ENCODE assay signal across 8 cellular contexts in the genomic region with DNA sequence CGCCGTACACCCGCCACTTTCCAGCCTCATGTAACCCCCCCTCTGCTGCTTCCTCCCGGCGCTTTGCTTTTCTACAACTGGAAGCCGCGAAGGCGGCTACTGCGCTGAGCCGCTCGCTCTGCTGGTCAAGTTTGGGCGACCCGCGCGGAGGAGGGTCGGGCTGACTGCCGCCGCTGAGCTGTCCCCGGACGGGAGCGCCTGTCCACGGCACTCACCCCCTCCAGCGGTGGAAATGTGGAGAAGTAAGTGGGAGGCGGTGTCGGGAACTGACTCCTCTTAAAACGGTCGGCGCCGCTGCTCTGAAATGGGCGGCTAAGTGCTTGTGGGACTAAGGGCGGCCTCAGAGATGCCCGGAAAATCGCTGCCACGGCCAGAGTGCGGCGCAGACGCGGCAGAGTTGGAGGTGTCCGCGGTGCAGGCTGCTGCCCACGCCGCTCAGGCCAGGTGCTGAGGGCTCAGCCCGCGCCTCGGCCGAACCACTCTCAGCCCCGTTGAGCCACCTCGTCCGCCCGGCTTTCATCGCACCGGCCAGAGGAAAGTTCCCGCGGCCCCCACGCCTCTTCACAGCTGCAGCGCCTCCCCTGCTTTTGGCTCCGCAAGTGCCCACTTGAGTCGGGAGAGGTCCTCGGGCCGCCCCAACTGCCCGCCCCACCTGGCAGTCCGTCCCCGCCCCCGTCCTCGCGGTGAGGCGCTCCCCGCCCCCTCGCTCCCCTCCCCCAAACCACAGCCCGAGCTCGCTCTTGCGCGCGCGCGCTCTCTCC. TPM values are rescaled to one million over a fixed set of nuclear protein-coding genes. Genes with fewer than 3 reads are reported as not detected.
DNase-seq lines count a peak whose midpoint lies in the region; ATAC-seq and TF ChIP-seq lines count a peak whose summit lies in the region.

No MANE protein-coding gene starts in this region.

- POLR2A ChIA-PET in SK-N-SH (lab: Yijun Ruan, JAX) = no interaction called here

- H3K9ac ChIP-seq in SK-N-SH (no peak overlapping the region), endodermal cell (ENCODE audit: extremely low read depth, low read length, poor library complexity, severe bottlenecking) (peak overlapping the region; percentile 32), mesenchymal stem cell (ENCODE audit: low read length) (peak overlapping the region; percentile 27)

- in situ Hi-C loops in Caki2 (cut with HindIII; ENCODE audit: low pct_unique_long_range_greater_than_20kb, low sequenced_read_pairs) = no loop called here

- H3K4me3 ChIP-seq in SK-N-SH (ENCODE audit: low read depth in 2 of 2, low read length in 1 of 2) (peak overlapping the region; percentile 46 to 60), endodermal cell (ENCODE audit: low read length) (peak overlapping the region; percentile 80), mesenchymal stem cell (ENCODE audit: insufficient read depth in 1 of 2, low read depth in 1 of 2, low read length in 2 of 2) (peak overlapping the region; percentile 71 to 76), tibial artery (peak overlapping the region; percentile 55 to 61)

- WGBS in SK-N-SH (ENCODE audit: low lambda C conversion rate) = 2% methylated on average over 31 of the region's 76 CpGs
- 0% methylated on average over 75 of the region's 76 CpGs; no CpG with 5 or more reads in 1 of the 2 experiments for WGBS in endodermal cell (ENCODE audit: insufficient coverage in 1 of 2, insufficient read length in 1 of 2), 2 experiments
- under 1% methylated on average over 54 of the region's 76 CpGs for WGBS in mesenchymal stem cell

- 0 out of 2 replicates have a peak, but pooled peaks have one; percentile 11 for TF ChIP-seq CTCF in SK-N-SH (IDR thresholded peaks at IDR 0.05)
- peak; percentile 14 for TF ChIP-seq CTCF in endodermal cell (conservative IDR thresholded peaks at IDR 0.05)
- peak in 1 of 2 experiments; percentile 9 for TF ChIP-seq CTCF in tibial artery (IDR thresholded peaks at IDR 0.05)

- no peak overlapping the region for H4K91ac ChIP-seq in mesenchymal stem cell (ENCODE audit: low read length)

- H3K27ac ChIP-seq in SK-N-SH (ENCODE audit: low read depth in 2 of 2, low read length in 1 of 2) (no peak overlapping the region), endodermal cell (ENCODE audit: low read depth, low read length) (no peak overlapping the region), mesenchymal stem cell (ENCODE audit: low read length, poor library complexity, severe bottlenecking) (no peak overlapping the region), tibial artery (peak overlapping the region; percentile 57 to 60)

- no peak overlapping the region for H2AK5ac ChIP-seq in mesenchymal stem cell (ENCODE audit: low read length, severe bottlenecking)

- no peaks in the 10 kb centered on the region for H3K9me2 ChIP-seq in SK-N-SH

- H2AFZ ChIP-seq in SK-N-SH (ENCODE audit: low read depth) (peak overlapping the region; percentile 83; the same call in 1 of the 2 replicates), mesenchymal stem cell (ENCODE audit: low read depth, low read length) (peak overlapping the region; percentile 55)

- peak overlapping the region in 1 of 2 experiments; percentile 1 for H3K18ac ChIP-seq in mesenchymal stem cell (ENCODE audit: low read depth in 1 of 2, low read length in 2 of 2)

- H4K8ac ChIP-seq in mesenchymal stem cell (ENCODE audit: low read length) = peak overlapping the region; percentile 61

- CTCF ChIA-PET in SK-N-SH (lab: Yijun Ruan, JAX) = interaction anchor here (0.7 kb wide), 1 partner anchor 1770 kb away, joined by 3 read pairs; no protein-coding TSS in a partner anchor

- no peaks in the 10 kb centered on the region for H3K36me3 Mint-ChIP-seq in endodermal cell (ENCODE audit: low read depth)

- no peak for TF ChIP-seq EP300 in SK-N-SH (IDR thresholded peaks at IDR 0.05; ENCODE audit: borderline replicate concordance in 1 of 2, low read depth in 1 of 2, low read length in 1 of 2)

- H3F3A ChIP-seq in SK-N-SH (replicated peaks; ENCODE audit: insufficient read depth) = peaks cover under 1% of the 10 kb centered on the region

- ATAC-seq in GM19351 (IDR thresholded peaks at IDR 0.05; ENCODE audit: unreplicated experiment) = peak; percentile 13
- peak; percentile 19 for ATAC-seq in HG03442 (IDR thresholded peaks at IDR 0.05; ENCODE audit: unreplicated experiment)

- intact Hi-C loops in tibial artery (cut with DNase I; ENCODE audit: low total_unique reads) = no loop called here

- H3K27me3 ChIP-seq in SK-N-SH (ENCODE audit: insufficient read depth) (peaks cover 18% of the 10 kb centered on the region), endodermal cell (ENCODE audit: control insufficient read depth, insufficient read depth, low read length, poor library complexity, severe bottlenecking) (peaks cover 51% of the 10 kb centered on the region), mesenchymal stem cell (ENCODE audit: control insufficient read depth in 1 of 2, insufficient read depth in 1 of 2, low read length in 2 of 2) (peaks cover 7 to 27% of the 10 kb centered on the region in 2 experiments), tibial artery (peaks cover 0 to 6% of the 10 kb centered on the region in 2 donors)

- H3K9me3 Mint-ChIP-seq in endodermal cell = no peaks in the 10 kb centered on the region

- no peak overlapping the region for H2BK5ac ChIP-seq in mesenchymal stem cell (ENCODE audit: low read depth, low read length, poor library complexity, severe bottlenecking)

- H3K27me3 Mint-ChIP-seq in endodermal cell (ENCODE audit: insufficient read depth) = peaks cover 42% of the 10 kb centered on the region

- no peaks in the 10 kb centered on the region for H3K79me2 ChIP-seq in SK-N-SH (ENCODE audit: insufficient read depth)

- H3K4me3 Mint-ChIP-seq in endodermal cell = peak overlapping the region; percentile 67

- no peaks in the 10 kb centered on the region for H3K79me1 ChIP-seq in mesenchymal stem cell (replicated peaks; ENCODE audit: low read length, poor library complexity, severe bottlenecking)

- H3K9me3 ChIP-seq in SK-N-SH (no peaks in the 10 kb centered on the region), endodermal cell (ENCODE audit: control insufficient read depth, low read length) (no peaks in the 10 kb centered on the region), mesenchymal stem cell (ENCODE audit: control insufficient read depth, low read length) (no peaks in the 10 kb centered on the region), tibial artery (no peaks in the 10 kb centered on the region)

- no peak overlapping the region for H3K27ac Mint-ChIP-seq in endodermal cell

- no peak overlapping the region for H3K14ac ChIP-seq in mesenchymal stem cell (ENCODE audit: low read length in 2 of 2)

- H3K36me3 ChIP-seq in SK-N-SH (replicated peaks in 1 of 2; ENCODE audit: control insufficient read depth in 1 of 2, insufficient read depth in 2 of 2, low read length in 1 of 2) = no peaks in the 10 kb centered on the region
- no peaks in the 10 kb centered on the region for H3K36me3 ChIP-seq in endodermal cell (ENCODE audit: control insufficient read depth, insufficient read depth, low read length)
- no peaks in the 10 kb centered on the region for H3K36me3 ChIP-seq in mesenchymal stem cell (ENCODE audit: control insufficient read depth in 1 of 2, insufficient read depth in 2 of 2, low read depth in 1 of 2, low read length in 2 of 2)
- H3K36me3 ChIP-seq in tibial artery = no peaks in the 10 kb centered on the region

- H2BK12ac ChIP-seq in mesenchymal stem cell (ENCODE audit: low read length in 2 of 2) = no peak overlapping the region

- H2BK15ac ChIP-seq in mesenchymal stem cell (ENCODE audit: low read depth, poor library complexity, severe bottlenecking) = no peak overlapping the region

- no peak overlapping the region for H3K4ac ChIP-seq in mesenchymal stem cell (ENCODE audit: low read depth in 1 of 2, low read length in 2 of 2)

- no peaks in the 10 kb centered on the region for H4K20me1 ChIP-seq in SK-N-SH (ENCODE audit: insufficient read depth)

- no peak for TF ChIP-seq RAD21 in SK-N-SH (IDR thresholded peaks at IDR 0.05; ENCODE audit: low read length)

- peak overlapping the region; percentile 85 for H3K4me2 ChIP-seq in SK-N-SH
- H3K4me2 ChIP-seq in mesenchymal stem cell (ENCODE audit: low read length, poor library complexity, severe bottlenecking) = peak overlapping the region; percentile 100

- H3K23ac ChIP-seq in mesenchymal stem cell (ENCODE audit: low read length in 2 of 2) = no peak overlapping the region

- no peak overlapping the region for H2BK120ac ChIP-seq in mesenchymal stem cell (ENCODE audit: low read depth, low read length)

- H3K4me1 ChIP-seq in SK-N-SH (ENCODE audit: control insufficient read depth in 1 of 2, insufficient read depth in 2 of 2, low read depth in 1 of 2, low read length in 1 of 2) = peaks cover 0 to 12% of the 10 kb centered on the region in 2 experiments; a peak in 1 of 4 replicates
- H3K4me1 ChIP-seq in endodermal cell (ENCODE audit: control insufficient read depth, insufficient read depth, low read length) = no peaks in the 10 kb centered on the region
- peaks cover 17% of the 10 kb centered on the region for H3K4me1 ChIP-seq in mesenchymal stem cell (ENCODE audit: control insufficient read depth, insufficient read depth, low read depth, low read length)
- H3K4me1 ChIP-seq in tibial artery = peaks cover 0 to 30% (median 17%) of the 10 kb centered on the region in 4 donors

- DNase-seq in Caki2 (ENCODE audit: low read depth) = peak; percentile 69
- DNase-seq in SK-N-SH = peak; percentile 67
- DNase-seq in endodermal cell = peak; percentile 85
- DNase-seq in mesenchymal stem cell = peak; percentile 54
- peak; percentile 32 to 72 for DNase-seq in tibial artery
- no peak for DNase-seq in NCI-H1436 treated with DMSO at 0.1 percent for 48 hours (lab: John Stamatoyannopoulos, UW)

- peaks cover 1% of the 10 kb centered on the region for H3K4me1 Mint-ChIP-seq in endodermal cell

TF ChIP-seq in SK-N-SH, 30 proteins besides CTCF, POLR2A, EP300 and RAD21 (continues in another document):
- TF ChIP-seq SMC3 (IDR thresholded peaks at IDR 0.05; ENCODE audit: low read depth, low read length) (no peak), TEAD4 (IDR thresholded peaks at IDR 0.05; ENCODE audit: borderline replicate concordance, insufficient read depth) (no peak), RFX5 (IDR thresholded peaks at IDR 0.05; ENCODE audit: low read length) (no peak), FOXJ3 (CRISPR knock-in tag; IDR thresholded peaks at IDR 0.05) (no peak), ELF1 (IDR thresholded peaks at IDR 0.05) (no peak), CHD2 (IDR thresholded peaks at IDR 0.05; ENCODE audit: low read length, partially characterized antibody) (no peak), GATA2 (CRISPR knock-in tag; IDR thresholded peaks at IDR 0.05) (no peak)

RNA-seq across cellular contexts. Expression of a gene that starts 0.4 kb away (rescaled TPM):
- total RNA-seq in Caki2 (2014; rRNA removed; shearing (Covaris generic); ENCODE audit: low replicate concordance) = 3.2 TPM in 1 of 2 replicates, not detected in the other
- not detected in 2 replicates for polyA plus RNA-seq in SK-N-SH (2012; rRNA removed)
- 0.04 TPM in 1 of 2 replicates, not detected in the other for polyA plus RNA-seq in SK-N-SH (2012; cell fraction: cytosol; rRNA removed)
- not detected in 2 replicates for polyA plus RNA-seq in SK-N-SH (2012; cell fraction: nucleus; rRNA removed)
- total RNA-seq in endodermal cell = 10 to 100 TPM in 1 of 2 donors, 1 to 10 TPM in 1; 4.6 to 12.2 TPM
- polyA plus RNA-seq in endodermal cell (2013, experiment 1 of 2) = 1.9 TPM
- polyA plus RNA-seq in endodermal cell (2013, experiment 2 of 2) = 2.2 TPM
- not detected for polyA plus RNA-seq in mesenchymal stem cell (2013, experiment 1 of 2)
- polyA plus RNA-seq in mesenchymal stem cell (2013, experiment 2 of 2) = not detected

Comparison
In these comparisons a context has a peak if more than half of its experiments do, and no peak if none do; other contexts are left out.
1. H3K27ac ChIP-seq: peak in tibial artery (2 of 2); none in SK-N-SH (0 of 2), endodermal cell (single experiment) and mesenchymal stem cell (single experiment).
2. Peak in every context shown above with its lines, with median percentiles within 50 percentile points of each other: H3K4me3 ChIP-seq.